13 cellular contexts compared by ENCODE assay signal in genomic region chr20:59040682-59041081, GRCh38. TPM values are rescaled to one million over a fixed set of nuclear protein-coding genes. Genes with fewer than 3 reads are reported as not detected.
A peak's percentile ranks its signal among the peaks of the same experiment; 100 is the strongest.
DNase-seq lines count a peak whose midpoint lies in the region; ATAC-seq and TF ChIP-seq lines count a peak whose summit lies in the region.
"Had no signal": no experiment of that assay in that cellular context is flagged by ENCODE, and none has a peak within 500 bp of the region (broad histone marks: within the 10 kb centered on the region; RNA-seq: fewer than 3 reads in every experiment).

No MANE protein-coding gene starts in this region.

- H3K36me3 ChIP-seq in Panc1 (ENCODE audit: control insufficient read depth, insufficient read depth, low read length): peaks cover 31% of the 10 kb centered on the region
- H3K36me3 ChIP-seq in smooth muscle cell (ENCODE audit: low read depth): peaks cover 19% of the 10 kb centered on the region
- peaks cover 50% of the 10 kb centered on the region for H3K36me3 ChIP-seq in SJCRH30

- H3K9me3 ChIP-seq in Panc1 (ENCODE audit: control insufficient read depth, insufficient read depth, low read depth, low read length) (no peaks in the 10 kb centered on the region), smooth muscle cell (replicated peaks; ENCODE audit: low read depth) (no peaks in the 10 kb centered on the region), SJCRH30 (replicated peaks) (no peaks in the 10 kb centered on the region)
- H3K9me3 ChIP-seq: lower lobe of right lung had no signal

- H3K27ac ChIP-seq in Panc1 (ENCODE audit: low read length): peak overlapping the region; percentile 97
- H3K27ac ChIP-seq in smooth muscle cell (ENCODE audit: low read depth): no peak overlapping the region
- no peak overlapping the region for H3K27ac ChIP-seq in SJCRH30
- H3K27ac ChIP-seq: lower lobe of right lung, RWPE1 had no signal

- DNase-seq in activated T-cell treated with anti-CD3 and anti-CD28 coated beads, Interleukin-2, amount 50 U/mL, for 24 hours: no peak
- DNase-seq in activated T-cell treated with anti-CD3 and anti-CD28 coated beads for 4 hours: no peak
- no peak for DNase-seq in Panc1 (ENCODE audit: low read depth, low spot score)
- DNase-seq in endothelial cell (ENCODE audit: low spot score): no peak
- DNase-seq in smooth muscle cell (lab: John Stamatoyannopoulos, UW; ENCODE audit: unreplicated experiment): no peak
- no peak for DNase-seq in HuH-7 (ENCODE audit: low spot score)
- DNase-seq in SJCRH30: no peak
- no peak for DNase-seq in epidermal melanocyte (ENCODE audit: insufficient read length, low spot score)
- DNase-seq: activated CD4-positive, alpha-beta T cell treated with anti-CD3 and anti-CD28 coated beads, Interleukin-2, amount 50 U/mL, for 48 hours; caudate nucleus; lower lobe of right lung; NCI-H1694 treated with DMSO at 0.1 percent for 48 hours had no signal

- H4K20me1 ChIP-seq in smooth muscle cell (ENCODE audit: low read depth): no peaks in the 10 kb centered on the region

- H3K27me3 ChIP-seq in Panc1 (ENCODE audit: control insufficient read depth, insufficient read depth, low read length) (no peaks in the 10 kb centered on the region), smooth muscle cell (ENCODE audit: low read depth) (no peaks in the 10 kb centered on the region), SJCRH30 (no peaks in the 10 kb centered on the region)

- peaks cover 3% of the 10 kb centered on the region for H3F3A ChIP-seq in smooth muscle cell (ENCODE audit: low read depth)

- intact Hi-C loops in Panc1 (cut with micrococcal nuclease; ENCODE audit: unreplicated experiment): no loop called here

- in situ Hi-C loops in Panc1 (cut with HindIII; ENCODE audit: low pct_unique_long_range_greater_than_20kb, low sequenced_read_pairs): no loop called here

- no peaks in the 10 kb centered on the region for H3K27me3 Mint-ChIP-seq in activated T-cell treated with anti-CD3 and anti-CD28 coated beads, Interleukin-2, amount 50 U/mL, for 24 hours
- H3K27me3 Mint-ChIP-seq in endothelial cell (ENCODE audit: unreplicated experiment): no peaks in the 10 kb centered on the region

- H3K9ac ChIP-seq in smooth muscle cell (ENCODE audit: low read depth): no peak overlapping the region

- H3K27ac Mint-ChIP-seq in activated T-cell treated with anti-CD3 and anti-CD28 coated beads, Interleukin-2, amount 50 U/mL, for 24 hours: peak overlapping the region; percentile 78
- no peak overlapping the region for H3K27ac Mint-ChIP-seq in endothelial cell (ENCODE audit: unreplicated experiment)

- H3K79me2 ChIP-seq in smooth muscle cell (ENCODE audit: low read depth): peaks cover 53% of the 10 kb centered on the region

- H3K4me1 Mint-ChIP-seq in activated T-cell treated with anti-CD3 and anti-CD28 coated beads, Interleukin-2, amount 50 U/mL, for 24 hours (ENCODE audit: low read depth): peaks cover 69% of the 10 kb centered on the region
- peaks cover 21% of the 10 kb centered on the region for H3K4me1 Mint-ChIP-seq in endothelial cell (ENCODE audit: unreplicated experiment)

- no peak overlapping the region for H3K4me2 ChIP-seq in smooth muscle cell

- TF ChIP-seq CTCF in Panc1 (IDR thresholded peaks at IDR 0.05) (no peak), endothelial cell (IDR thresholded peaks at IDR 0.05; ENCODE audit: unreplicated experiment) (no peak), smooth muscle cell (IDR thresholded peaks at IDR 0.05; ENCODE audit: borderline replicate concordance, insufficient read depth, poor library complexity, severe bottlenecking) (no peak)

- peak overlapping the region; percentile 76 to 86 for H3K4me3 ChIP-seq in Panc1 (ENCODE audit: low read depth in 2 of 2, low read length in 2 of 2)
- peak overlapping the region; percentile 4 for H3K4me3 ChIP-seq in smooth muscle cell
- H3K4me3 ChIP-seq in SJCRH30: no peak overlapping the region

- H3K4me3 Mint-ChIP-seq in activated T-cell treated with anti-CD3 and anti-CD28 coated beads, Interleukin-2, amount 50 U/mL, for 24 hours: peak overlapping the region; percentile 92
- peak overlapping the region; percentile 58 for H3K4me3 Mint-ChIP-seq in endothelial cell (ENCODE audit: unreplicated experiment)

- POLR2A ChIA-PET in Panc1 (lab: Charles Lee): no interaction called here

- CTCF ChIA-PET in Panc1 (lab: Charles Lee): no interaction called here

- H3K4me1 ChIP-seq in Panc1 (ENCODE audit: control insufficient read depth, insufficient read depth, low read length): peaks cover 29% of the 10 kb centered on the region
- no peaks in the 10 kb centered on the region for H3K4me1 ChIP-seq in smooth muscle cell (ENCODE audit: low read depth)
- H3K4me1 ChIP-seq in SJCRH30: peaks cover 18% of the 10 kb centered on the region

- no peak overlapping the region for H2AFZ ChIP-seq in smooth muscle cell (ENCODE audit: low read depth)

- ATAC-seq in Panc1: no peak
- ATAC-seq: lower lobe of right lung had no signal

- H3K36me3 Mint-ChIP-seq in activated T-cell treated with anti-CD3 and anti-CD28 coated beads, Interleukin-2, amount 50 U/mL, for 24 hours (ENCODE audit: low read depth): peaks cover 67% of the 10 kb centered on the region
- H3K36me3 Mint-ChIP-seq in endothelial cell (ENCODE audit: low read depth, unreplicated experiment): peaks cover 22% of the 10 kb centered on the region

- no peaks in the 10 kb centered on the region for H3K9me3 Mint-ChIP-seq in activated T-cell treated with anti-CD3 and anti-CD28 coated beads, Interleukin-2, amount 50 U/mL, for 24 hours
- H3K9me3 Mint-ChIP-seq in endothelial cell (ENCODE audit: unreplicated experiment): no peaks in the 10 kb centered on the region

- no TSS peak for BruUV-seq in Panc1 (replicated peaks; lab: Mats Ljungman, UMichigan)

- WGBS in smooth muscle cell (ENCODE audit: low lambda C conversion rate): 99% methylated on average over 5 of the region's 5 CpGs

RNA-seq across cellular contexts. Expression of gene PRELID3B, which starts 1.9 kb away (rescaled TPM):
- total RNA-seq in Panc1 (2021; ENCODE audit: unreplicated experiment) (131 TPM), endothelial cell (ENCODE audit: unreplicated experiment) (40.2 TPM), smooth muscle cell (39.1 and 44.9 TPM in 2 replicates)
- polyA plus RNA-seq in Panc1 (2012; ENCODE audit: insufficient read length): 108 TPM
- 20.9 and 25.8 TPM in 2 replicates for polyA plus RNA-seq in smooth muscle cell
- total RNA-seq in SJCRH30 (2014; rRNA removed; shearing (Covaris generic)): 298 and 331 TPM in 2 replicates

RNA-seq across cellular contexts. Expression of gene ATP5F1E, which starts 8.5 kb away (rescaled TPM):
- total RNA-seq in Panc1 (2021; ENCODE audit: unreplicated experiment) (90.6 TPM), endothelial cell (ENCODE audit: unreplicated experiment) (102 TPM), smooth muscle cell (48.1 and 48.6 TPM in 2 replicates)
- polyA plus RNA-seq in Panc1 (2012; ENCODE audit: insufficient read length): 203 TPM
- 265 and 280 TPM in 2 replicates for polyA plus RNA-seq in smooth muscle cell
- total RNA-seq in SJCRH30 (2014; rRNA removed; shearing (Covaris generic)): 124 and 133 TPM in 2 replicates

RNA-seq across cellular contexts. Expression of gene TUBB1, which starts 21.5 kb away (rescaled TPM):
- total RNA-seq in Panc1 (2021; ENCODE audit: unreplicated experiment) (not detected), endothelial cell (ENCODE audit: unreplicated experiment) (not detected), smooth muscle cell (0.40 and 0.67 TPM in 2 replicates)
- polyA plus RNA-seq in Panc1 (2012; ENCODE audit: insufficient read length): 0.11 TPM
- not detected in 2 replicates for polyA plus RNA-seq in smooth muscle cell
- total RNA-seq in SJCRH30 (2014; rRNA removed; shearing (Covaris generic)): 0.03 TPM in 1 of 2 replicates, not detected in the other

RNA-seq across cellular contexts. Expression of gene CTSZ, which starts 33.6 kb away (rescaled TPM):
- total RNA-seq in Panc1 (2021; ENCODE audit: unreplicated experiment): 113 TPM
- 220 TPM for polyA plus RNA-seq in Panc1 (2012; ENCODE audit: insufficient read length)
- total RNA-seq in endothelial cell (ENCODE audit: unreplicated experiment): 150 TPM
- total RNA-seq in smooth muscle cell: 151 and 171 TPM in 2 replicates
- 9.4 and 12.7 TPM in 2 replicates for polyA plus RNA-seq in smooth muscle cell
- total RNA-seq in SJCRH30 (2014; rRNA removed; shearing (Covaris generic)): not detected in 2 replicates

RNA-seq across cellular contexts. Expression of gene NELFCD, which starts 59.6 kb away (rescaled TPM):
- total RNA-seq in Panc1 (2021; ENCODE audit: unreplicated experiment) (108 TPM), endothelial cell (ENCODE audit: unreplicated experiment) (68.7 TPM), smooth muscle cell (25.4 and 27.6 TPM in 2 replicates)
- polyA plus RNA-seq in Panc1 (2012; ENCODE audit: insufficient read length): 131 TPM
- polyA plus RNA-seq in smooth muscle cell: 40.3 and 44.9 TPM in 2 replicates
- 239 and 255 TPM in 2 replicates for total RNA-seq in SJCRH30 (2014; rRNA removed; shearing (Covaris generic))
